Comparison of ENCODE assay signal across 10 cellular contexts in the genomic region with DNA sequence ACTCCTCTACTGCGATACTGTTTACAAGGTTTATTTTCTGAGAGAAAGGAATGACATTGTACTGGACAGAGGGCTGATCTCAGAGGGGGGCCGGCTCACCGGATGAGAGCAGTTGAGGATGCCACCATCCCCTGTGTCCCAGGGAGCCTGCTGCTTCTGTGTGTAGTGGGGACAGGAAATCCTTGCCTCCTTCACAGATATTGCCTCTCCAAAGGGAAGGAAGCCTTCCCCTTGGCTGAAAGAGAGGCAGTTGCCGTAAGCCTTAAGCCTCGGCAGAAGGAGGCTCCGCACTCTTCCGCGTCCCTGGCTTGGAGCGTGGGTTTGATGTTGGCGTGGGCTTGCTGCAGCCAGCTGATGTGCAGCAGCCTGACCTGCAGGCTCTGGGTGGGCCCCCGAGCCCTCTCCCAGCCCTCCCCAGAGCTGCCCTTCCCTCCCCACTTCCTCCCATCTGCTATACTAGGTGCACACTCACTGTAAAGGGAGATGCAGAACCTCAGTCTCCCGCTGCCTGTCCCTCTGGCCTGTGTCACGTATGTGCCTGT.
"Had no signal": no experiment of that assay in that cellular context is flagged by ENCODE, and none has a peak within 500 bp of the region (broad histone marks: within the 10 kb centered on the region; RNA-seq: fewer than 3 reads in every experiment).

No MANE protein-coding gene starts in this region.

- H3K9me3 ChIP-seq: testis had no signal

- H3K4me3 ChIP-seq: coronary artery, testis had no signal

- H3K4me1 ChIP-seq: testis had no signal

- H3K27me3 ChIP-seq: testis had no signal

- DNase-seq: activated CD4-positive, alpha-beta T cell treated with anti-CD3 and anti-CD28 coated beads, Interleukin-2, amount 50 U/mL, for 1 hour; activated naive CD4-positive, alpha-beta T cell; activated naive CD8-positive, alpha-beta T cell treated with anti-CD3 and anti-CD28 coated beads, Interleukin-2, amount 10 ng/mL, durations not matched to agents 7 days and 5 days; aorta; hippocampal formation; kidney; occipital lobe; right cardiac atrium; testis had no signal

- H3K27ac ChIP-seq: coronary artery, testis had no signal
